ENCODE assay signal across 21 cellular contexts in genomic region chr9:126607731-126608130, GRCh38. TPM values are rescaled to one million over a fixed set of nuclear protein-coding genes. Genes with fewer than 3 reads are reported as not detected.
DNase-seq lines count a peak whose midpoint lies in the region; ATAC-seq, FAIRE-seq and TF ChIP-seq lines count a peak whose summit lies in the region.
"Had no signal": no experiment of that assay in that cellular context is flagged by ENCODE, and none has a peak within 500 bp of the region (broad histone marks: within the 10 kb centered on the region; RNA-seq: fewer than 3 reads in every experiment).

No MANE protein-coding gene starts in this region.

- H3K9me3 Mint-ChIP-seq in chondrocyte (ENCODE audit: low read depth), result no peaks in the 10 kb centered on the region
- H3K9me3 Mint-ChIP-seq: T-cell had no signal

- no peak for TF ChIP-seq RAD21 in HepG2 (CRISPR knock-in tag; IDR thresholded peaks at IDR 0.05)

- TF ChIP-seq CTCF in HepG2 (CRISPR knock-in tag; IDR thresholded peaks at IDR 0.05) (no peak), right lobe of liver (IDR thresholded peaks at IDR 0.05) (no peak), chondrocyte (IDR thresholded peaks at IDR 0.05) (no peak)

- intact Hi-C loops in HepG2 (cut with micrococcal nuclease; ENCODE audit: unreplicated experiment), result no loop called here
- intact Hi-C loops in right lobe of liver (cut with DNase I), result no loop called here

- H3K4me1 ChIP-seq in HepG2 (ENCODE audit: insufficient read depth, low read length), result peaks cover 32% of the 10 kb centered on the region
- H3K4me1 ChIP-seq in right lobe of liver, result peaks cover 0 to 12% (median 2%) of the 10 kb centered on the region in 4 donors

- H4K20me1 ChIP-seq in HepG2 (ENCODE audit: insufficient read depth, low read length), result peaks cover 5% of the 10 kb centered on the region; the same call in 1 of the 2 replicates

- no peak overlapping the region for H3K27ac ChIP-seq in HepG2 (ENCODE audit: extremely low read length, insufficient read depth, low read length)
- H3K27ac ChIP-seq in right lobe of liver, result no peak overlapping the region
- H3K27ac ChIP-seq: Peyer's patch had no signal

- no peak overlapping the region for H3K27ac Mint-ChIP-seq in chondrocyte (ENCODE audit: unreplicated experiment)
- H3K27ac Mint-ChIP-seq: T-cell had no signal

- WGBS in HepG2 (ENCODE audit: low lambda C conversion rate), result 32% methylated on average over 7 of the region's 7 CpGs
- 56% methylated on average over 6 of the region's 7 CpGs for WGBS in right lobe of liver (ENCODE audit: insufficient coverage, low coverage, low lambda C conversion rate, missing lambda C conversion rate)

- in situ Hi-C loops in HepG2 (cut with HindIII; ENCODE audit: extremely low pct_ligation_motif_present, low pct_unique_long_range_greater_than_20kb), result no loop called here

- FAIRE-seq in HepG2 (lab: Jason Lieb, UNC) (no peak), H54 (lab: Jason Lieb, UNC) (no peak)
- FAIRE-seq: D721Med, G401.6 had no signal

- no peaks in the 10 kb centered on the region for H3K36me3 ChIP-seq in HepG2 (replicated peaks in 1 of 2; ENCODE audit: control insufficient read depth in 1 of 2, insufficient read depth in 2 of 2, low read length in 2 of 2)
- no peaks in the 10 kb centered on the region for H3K36me3 ChIP-seq in right lobe of liver
- H3K36me3 ChIP-seq: Peyer's patch had no signal

- DNase-seq in HepG2 (ENCODE audit: low spot score), result no peak
- no peak for DNase-seq in right lobe of liver
- DNase-seq in NAMALWA (ENCODE audit: low spot score), result peak; percentile 25
- DNase-seq in chondrocyte (ENCODE audit: low spot score), result peak; percentile 33
- no peak for DNase-seq in T-helper 2 cell
- no peak for DNase-seq in H54 (ENCODE audit: insufficient read length, low spot score)
- DNase-seq in activated CD4-positive, CD25-positive, alpha-beta regulatory T cell (lab: John Stamatoyannopoulos, UW), result no peak
- DNase-seq: ACHN; C1 segment of cervical spinal cord; MV-4-11; NCI-H187; NCI-H345; NCI-H524 treated with DMSO at 0.1 percent for 48 hours; NK-92 treated with Interleukin-12 subunit alpha and Interleukin-12 subunit beta, amount 100 ng/mL, for 24 hours; Right ventricle myocardium superior; T-cell had no signal

- H3K4me3 ChIP-seq in HepG2 (replicated peaks in 1 of 3; ENCODE audit: insufficient read depth in 1 of 3, low read depth in 2 of 3, low read length in 3 of 3) (no peak overlapping the region), right lobe of liver (no peak overlapping the region)
- H3K4me3 ChIP-seq: Peyer's patch had no signal

- H3K4me2 ChIP-seq in HepG2 (ENCODE audit: low read depth, low read length), result no peak overlapping the region

- POLR2A ChIA-PET in HepG2 (lab: Yijun Ruan, JAX), result no interaction called here

- peaks cover 40% of the 10 kb centered on the region for H3K27me3 Mint-ChIP-seq in chondrocyte (ENCODE audit: low read depth)

- H3K27me3 ChIP-seq in HepG2 (ENCODE audit: control insufficient read depth in 1 of 2, insufficient read depth in 2 of 2, low read length in 2 of 2) (peaks cover 24 to 72% of the 10 kb centered on the region in 2 experiments), right lobe of liver (peaks cover 0 to 28% of the 10 kb centered on the region in 2 donors)

- H3K36me3 Mint-ChIP-seq in chondrocyte (ENCODE audit: low read depth), result no peaks in the 10 kb centered on the region
- H3K36me3 Mint-ChIP-seq: T-cell had no signal

- BruUV-seq in HepG2 (replicated peaks; lab: Mats Ljungman, UMichigan), result no TSS peak

- H3K79me2 ChIP-seq in HepG2 (ENCODE audit: insufficient read depth, low read length), result no peaks in the 10 kb centered on the region

- no peak for ATAC-seq in HepG2
- no peak for ATAC-seq in right lobe of liver
- ATAC-seq: HCT116, T-cell had no signal

- TF ChIP-seq POLR2A in HepG2 (IDR thresholded peaks at IDR 0.05; ENCODE audit: insufficient read depth in 1 of 2, low read depth in 2 of 2, low read length in 2 of 2) (no peak), right lobe of liver (IDR thresholded peaks at IDR 0.05) (no peak), H54 (IDR thresholded peaks at IDR 0.05; ENCODE audit: low read depth, low read length) (no peak)

- no peak for TF ChIP-seq EP300 in HepG2 (IDR thresholded peaks at IDR 0.05; ENCODE audit: low read depth in 2 of 2, low read length in 2 of 2)
- no peak for TF ChIP-seq EP300 in HepG2 (CRISPR knock-in tag; IDR thresholded peaks at IDR 0.05; ENCODE audit: borderline replicate concordance)

- peaks cover 14% of the 10 kb centered on the region for H3K4me1 Mint-ChIP-seq in chondrocyte (ENCODE audit: low read depth)

- no peak overlapping the region for H3K9ac ChIP-seq in HepG2 (ENCODE audit: insufficient read depth, low read depth, low read length)

- CTCF ChIA-PET in HepG2 (lab: Yijun Ruan, JAX; ENCODE audit: low intra/inter-chr PET ratio, low total read pairs), result no interaction called here

- H3K9me3 ChIP-seq in HepG2 (ENCODE audit: low read length) (no peaks in the 10 kb centered on the region), right lobe of liver (no peaks in the 10 kb centered on the region)
- H3K9me3 ChIP-seq: Peyer's patch had no signal

- H3K4me3 Mint-ChIP-seq in chondrocyte (ENCODE audit: unreplicated experiment), result no peak overlapping the region
- H3K4me3 Mint-ChIP-seq: T-cell had no signal

- H2AFZ ChIP-seq in HepG2 (ENCODE audit: low read length), result no peak overlapping the region

TF ChIP-seq in HepG2, 621 proteins besides CTCF, POLR2A, EP300 and RAD21:
- no peak for TF ChIP-seq ZNF777 (CRISPR knock-in tag; IDR thresholded peaks at IDR 0.05)
- TF ChIP-seq CREB1 (IDR thresholded peaks at IDR 0.05), result peak; percentile 89
- TF ChIP-seq CREB1 (CRISPR knock-in tag; IDR thresholded peaks at IDR 0.05), result no peak
- TF ChIP-seq ZNF7 (CRISPR knock-in tag; IDR thresholded peaks at IDR 0.05), result no peak

RNA-seq across cellular contexts. Expression of gene LMX1B, which starts 6.0 kb away (rescaled TPM):
- total RNA-seq in HepG2 (2016; rRNA removed; fragmentation: Illumina TruSeq; extraction: Trizol), result not detected in 2 replicates
- not detected in 2 replicates for total RNA-seq in HepG2 (2016; cell fraction: cytosol; rRNA removed; fragmentation: Illumina TruSeq; extraction: Trizol; ENCODE audit: low read depth)
- total RNA-seq in HepG2 (2016; cell fraction: insoluble cytoplasmic fraction; rRNA removed; fragmentation: Illumina TruSeq; extraction: Trizol), result not detected in 2 replicates
- not detected in 2 replicates for total RNA-seq in HepG2 (2016; cell fraction: membrane; rRNA removed; fragmentation: Illumina TruSeq; extraction: Trizol)
- not detected in 2 replicates for total RNA-seq in HepG2 (2016; cell fraction: nucleus; rRNA removed; fragmentation: Illumina TruSeq; extraction: Trizol)
- not detected in 2 replicates for polyA plus RNA-seq in HepG2 (2011; rRNA removed)
- polyA plus RNA-seq in HepG2 (2011; cell fraction: cytosol; rRNA removed), result 0.04 TPM in 1 of 2 replicates, not detected in the other
- 0.03 TPM in 1 of 2 replicates, not detected in the other for polyA plus RNA-seq in HepG2 (2011; cell fraction: nucleus; rRNA removed)
- not detected in 2 replicates for polyA plus RNA-seq in HepG2 (2012)
- polyA plus RNA-seq in HepG2 (2016; cell fraction: cytosol; fragmentation: Illumina TruSeq; extraction: Trizol; ENCODE audit: low read depth), result not detected in 2 replicates
- polyA plus RNA-seq in HepG2 (2016; cell fraction: insoluble cytoplasmic fraction; fragmentation: Illumina TruSeq; extraction: Trizol; ENCODE audit: low read depth), result 0.03 TPM in 1 of 2 replicates, not detected in the other
- 0.16 TPM in 1 of 2 replicates, not detected in the other for polyA plus RNA-seq in HepG2 (2016; cell fraction: membrane; fragmentation: Illumina TruSeq; extraction: Trizol; ENCODE audit: low read depth)
- polyA plus RNA-seq in HepG2 (2016; cell fraction: nucleus; fragmentation: Illumina TruSeq; extraction: Trizol; ENCODE audit: insufficient read depth, low read depth), result not detected in 2 replicates
- 0.06 TPM in 1 of 2 replicates, not detected in the other for polyA minus RNA-seq in HepG2 (2011; rRNA and poly(A)+ RNA removed; ENCODE audit: low replicate concordance)
- polyA minus RNA-seq in HepG2 (2011; cell fraction: cytosol; rRNA and poly(A)+ RNA removed), result not detected in 2 replicates
- polyA minus RNA-seq in HepG2 (2011; cell fraction: nucleus; rRNA and poly(A)+ RNA removed), result not detected in 2 replicates
- total RNA-seq in right lobe of liver, result not detected
- total RNA-seq in chondrocyte, result 0.17 TPM in 1 of 3 replicates, not detected in the others
- total RNA-seq: LHCN-M2, Peyer's patch, T-cell had no signal

Comparison
In these comparisons a context has a peak if more than half of its experiments do, and no peak if none do; other contexts are left out.
1. DNase-seq: peak in NAMALWA (single experiment) and chondrocyte (single experiment); none in HepG2 (single experiment), right lobe of liver (0 of 3), T-helper 2 cell (0 of 5), H54 (single experiment) and activated CD4-positive, CD25-positive, alpha-beta regulatory T cell (0 of 4).